14 cellular contexts compared by ENCODE assay signal in the genomic region with DNA sequence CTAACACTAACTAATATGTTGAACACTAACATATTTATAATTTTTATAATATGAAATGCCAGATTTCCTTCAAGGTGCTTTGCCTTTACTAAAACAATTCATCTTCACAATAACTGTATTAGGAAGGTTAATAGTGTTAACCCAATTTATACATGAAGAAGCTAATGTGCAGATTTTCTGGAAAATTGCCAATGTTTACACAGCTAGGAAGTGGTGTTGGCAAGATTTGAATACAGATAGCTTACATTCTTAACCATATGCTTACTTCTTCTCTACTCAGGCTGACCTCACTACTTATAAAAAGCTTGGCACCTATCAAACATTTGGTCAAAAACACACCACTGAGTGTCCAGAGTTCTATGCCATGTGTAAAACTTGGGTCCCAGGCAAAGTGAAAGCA.
DNase-seq lines count a peak whose midpoint lies in the region; TF ChIP-seq lines count a peak whose summit lies in the region.
"Had no signal": no experiment of that assay in that cellular context is flagged by ENCODE, and none has a peak within 500 bp of the region (broad histone marks: within the 10 kb centered on the region; RNA-seq: fewer than 3 reads in every experiment).

No MANE protein-coding gene starts in this region.

- TF ChIP-seq CTCF in ovary (IDR thresholded peaks at IDR 0.05) = no peak

- H3K4me1 ChIP-seq in ovary (ENCODE audit: insufficient read depth) = no peaks in the 10 kb centered on the region

- H3K9me3 ChIP-seq in ovary = no peaks in the 10 kb centered on the region

- H3K27me3 ChIP-seq in ovary = no peaks in the 10 kb centered on the region

- no peak overlapping the region for H3K27ac ChIP-seq in ovary
- H3K27ac ChIP-seq: GM23248 had no signal

- H3K36me3 ChIP-seq in ovary = no peaks in the 10 kb centered on the region

- intact Hi-C loops in ovary (cut with DNase I) (no loop called here), posterior cingulate gyrus (cut with DNase I) (no loop called here)

- H3K4me3 ChIP-seq in ovary = no peak overlapping the region
- H3K4me3 ChIP-seq: GM23248 had no signal

- DNase-seq in DMS53 (lab: John Stamatoyannopoulos, UW) (peak; percentile 13), DMS53 treated with DMSO at 0.1 percent for 48 hours (lab: John Stamatoyannopoulos, UW; ENCODE audit: unreplicated experiment) (no peak), COR-L47 (lab: John Stamatoyannopoulos, UW) (peak; percentile 19), NCI-H1105 treated with DMSO at 0.1 percent for 48 hours (lab: John Stamatoyannopoulos, UW) (peak; percentile 68), NCI-H82 treated with DMSO at 0.1 percent for 48 hours (lab: John Stamatoyannopoulos, UW; ENCODE audit: unreplicated experiment) (peak; percentile 75), ovary (no peak), activated gamma-delta T cell treated with Interleukin-2 at 50 U/mL for 16 hours (no peak), posterior cingulate gyrus (no peak)
- DNase-seq: 8988T; GM23248; NCI-H187; NCI-H510A; NK-92 treated with Interleukin-12 subunit alpha and Interleukin-12 subunit beta, amount 100 ng/mL, for 24 hours; Right ventricle myocardium superior had no signal

- TF ChIP-seq EP300 in ovary (IDR thresholded peaks at IDR 0.05) = no peak

- no peak for TF ChIP-seq POLR2A in ovary (IDR thresholded peaks at IDR 0.05)

Comparison
In these comparisons a context has a peak if more than half of its experiments do, and no peak if none do; other contexts are left out.
1. DNase-seq: peak in DMS53 (single experiment), COR-L47 (single experiment), NCI-H1105 treated with DMSO at 0.1 percent for 48 hours (single experiment) and NCI-H82 treated with DMSO at 0.1 percent for 48 hours (single experiment); none in DMS53 treated with DMSO at 0.1 percent for 48 hours (single experiment), ovary (0 of 5), activated gamma-delta T cell treated with Interleukin-2 at 50 U/mL for 16 hours (single experiment) and posterior cingulate gyrus (0 of 10).